24 cellular contexts compared by ENCODE assay signal in genomic region chr21:33318087-33318486, GRCh38.
"Had no signal": no experiment of that assay in that cellular context is flagged by ENCODE, and none has a peak within 500 bp of the region (broad histone marks: within the 10 kb centered on the region; RNA-seq: fewer than 3 reads in every experiment).

No MANE protein-coding gene starts in this region.

- DNase-seq: colonic mucosa; cortex of kidney; effector CD8-positive, alpha-beta T cell; effector memory CD8-positive, alpha-beta T cell; endodermal cell; erythroblast; esophagus squamous epithelium; foreskin fibroblast; foreskin melanocyte; gastrocnemius medialis; glutamatergic neuron; head of caudate nucleus; heart right ventricle; hippocampal formation; left cardiac atrium; left lung; left ventricle myocardium superior; lower lobe of right lung; mesenchymal stem cell; mucosa of descending colon; naive B cell had no signal

- H3K4me1 ChIP-seq: colonic mucosa, esophagus squamous epithelium, gastrocnemius medialis, lower lobe of right lung had no signal

- H3K36me3 Mint-ChIP-seq: naive B cell had no signal

- H3K36me3 ChIP-seq: colonic mucosa, esophagus squamous epithelium, gastrocnemius medialis, heart right ventricle, left lung, lower lobe of right lung had no signal

- H3K4me3 Mint-ChIP-seq: dendritic cell treated with granulocyte-macrophage colony-stimulating factor and Interleukin-4, amounts not matched to agents 40 ng/mL and 50 ng/mL, for 4 days; effector memory CD8-positive, alpha-beta T cell; endodermal cell; mesothelial cell of epicardium; naive B cell had no signal

- H3K9me3 ChIP-seq: colonic mucosa, esophagus squamous epithelium, gastrocnemius medialis, left lung, lower lobe of right lung, mucosa of descending colon had no signal

- H3K4me3 ChIP-seq: colonic mucosa, esophagus squamous epithelium, gastrocnemius medialis, heart right ventricle, left lung, lower lobe of right lung, mucosa of descending colon had no signal

- H3K27me3 ChIP-seq: colonic mucosa, esophagus squamous epithelium, gastrocnemius medialis, heart right ventricle, left lung had no signal

- H3K9me3 Mint-ChIP-seq: dendritic cell treated with granulocyte-macrophage colony-stimulating factor and Interleukin-4, amounts not matched to agents 40 ng/mL and 50 ng/mL, for 4 days; effector memory CD8-positive, alpha-beta T cell; naive B cell had no signal

- H3K27ac Mint-ChIP-seq: effector memory CD8-positive, alpha-beta T cell; endodermal cell; mesothelial cell of epicardium had no signal

- H3K27me3 Mint-ChIP-seq: dendritic cell treated with granulocyte-macrophage colony-stimulating factor and Interleukin-4, amounts not matched to agents 40 ng/mL and 50 ng/mL, for 4 days; naive B cell had no signal

- H3K4me1 Mint-ChIP-seq: endodermal cell, mesothelial cell of epicardium had no signal

- H3K27ac ChIP-seq: colonic mucosa, epithelial cell of prostate, esophagus squamous epithelium, gastrocnemius medialis, lower lobe of right lung had no signal
